Comparison of ENCODE assay signal across 10 cellular contexts in the genomic region with DNA sequence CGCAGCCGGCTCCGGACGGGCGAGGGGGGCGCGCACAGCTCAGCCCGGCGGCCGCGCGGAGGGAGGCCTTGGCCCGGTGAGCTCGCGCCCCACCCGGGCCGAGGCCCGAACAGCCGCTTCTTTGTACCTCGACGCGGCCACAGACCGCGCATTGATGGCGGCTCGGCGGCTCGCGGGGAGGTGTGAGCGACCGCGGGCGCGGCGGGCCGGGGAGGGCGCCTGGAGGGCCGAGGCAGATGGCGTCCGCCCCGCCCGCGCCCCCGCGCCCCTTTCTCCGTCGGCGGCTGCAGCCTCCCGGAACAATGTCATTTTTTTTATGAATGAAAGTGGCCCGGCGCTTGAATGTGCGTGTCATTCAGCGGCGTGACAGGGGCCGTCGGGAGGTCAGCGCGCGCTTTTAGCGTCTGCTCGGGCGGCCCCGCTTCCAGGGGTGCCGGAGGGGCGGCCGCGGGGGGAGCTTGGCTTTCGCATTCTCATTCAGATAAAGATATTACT. TPM values are rescaled to one million over a fixed set of nuclear protein-coding genes. Genes with fewer than 3 reads are reported as not detected.
A peak's percentile ranks its signal among the peaks of the same experiment; 100 is the strongest.
DNase-seq lines count a peak whose midpoint lies in the region; ATAC-seq, FAIRE-seq and TF ChIP-seq lines count a peak whose summit lies in the region.
"Had no signal": no experiment of that assay in that cellular context is flagged by ENCODE, and none has a peak within 500 bp of the region (broad histone marks: within the 10 kb centered on the region; RNA-seq: fewer than 3 reads in every experiment).

No MANE protein-coding gene starts in this region.

- H3K4me1 Mint-ChIP-seq in activated T-cell treated with anti-CD3 and anti-CD28 coated beads, Interleukin-2, amount 50 U/mL, for 72 hours (ENCODE audit: low read depth), result no peaks in the 10 kb centered on the region
- no peaks in the 10 kb centered on the region for H3K4me1 Mint-ChIP-seq in astrocyte (ENCODE audit: low read depth, unreplicated experiment)

- CTCF ChIA-PET in OCI-LY7 (lab: Charles Lee; ENCODE audit: unreplicated experiment), result no interaction called here

- H3K4me3 Mint-ChIP-seq in activated T-cell treated with anti-CD3 and anti-CD28 coated beads, Interleukin-2, amount 50 U/mL, for 72 hours, result peak overlapping the region; percentile 39 to 48
- H3K4me3 Mint-ChIP-seq in astrocyte (ENCODE audit: unreplicated experiment), result no peak overlapping the region
- H3K4me3 Mint-ChIP-seq: activated naive CD8-positive, alpha-beta T cell treated with anti-CD3 and anti-CD28 coated beads, Interleukin-2, amount 50 U/mL, for 24 hours had no signal

- no peak for ATAC-seq in activated T-cell treated with anti-CD3 and anti-CD28 coated beads, Interleukin-2, amount 50 U/mL, for 72 hours (replicated peaks in 1 of 2)
- ATAC-seq: activated naive CD8-positive, alpha-beta T cell treated with anti-CD3 and anti-CD28 coated beads, Interleukin-2, amount 50 U/mL, for 24 hours had no signal

- H3K9me2 ChIP-seq in OCI-LY7 (ENCODE audit: insufficient read depth, low read length), result no peaks in the 10 kb centered on the region

- no peak overlapping the region for H3K27ac ChIP-seq in astrocyte (ENCODE audit: low read depth, low read length)
- H3K27ac ChIP-seq in tibial artery, result no peak overlapping the region
- H3K27ac ChIP-seq in OCI-LY7 (ENCODE audit: low read depth, low read length, poor library complexity, severe bottlenecking), result no peak overlapping the region
- no peak overlapping the region for H3K27ac ChIP-seq in adrenal gland

- DNase-seq in activated T-cell treated with anti-CD3 and anti-CD28 coated beads, Interleukin-2, amount 50 U/mL, for 72 hours, result no peak
- DNase-seq in activated T-cell treated with anti-CD3 and anti-CD28 coated beads for 4 hours, result no peak
- no peak for DNase-seq in astrocyte (ENCODE audit: low read depth)
- DNase-seq in lower leg skin (ENCODE audit: low spot score in 2 of 2), result no peak
- no peak for DNase-seq in tibial artery
- no peak for DNase-seq in NCI-H446 treated with DMSO at 0.1 percent for 48 hours (lab: John Stamatoyannopoulos, UW)
- no peak for DNase-seq in OCI-LY7 (ENCODE audit: low spot score)
- no peak for DNase-seq in adrenal gland
- DNase-seq: activated naive CD8-positive, alpha-beta T cell treated with anti-CD3 and anti-CD28 coated beads, Interleukin-2, amount 50 U/mL, for 24 hours had no signal

- H3K27ac Mint-ChIP-seq in activated T-cell treated with anti-CD3 and anti-CD28 coated beads, Interleukin-2, amount 50 U/mL, for 72 hours, result no peak overlapping the region
- H3K27ac Mint-ChIP-seq in astrocyte (ENCODE audit: unreplicated experiment), result no peak overlapping the region
- H3K27ac Mint-ChIP-seq: activated naive CD8-positive, alpha-beta T cell treated with anti-CD3 and anti-CD28 coated beads, Interleukin-2, amount 50 U/mL, for 24 hours; CD14-positive monocyte had no signal

- FAIRE-seq in astrocyte (lab: Jason Lieb, UNC), result no peak

- POLR2A ChIA-PET in OCI-LY7 (lab: Charles Lee), result no interaction called here

- H3K9ac ChIP-seq in astrocyte (ENCODE audit: low read length), result no peak overlapping the region

- H3K36me3 ChIP-seq in astrocyte (ENCODE audit: insufficient read depth, low read length), result no peaks in the 10 kb centered on the region
- no peaks in the 10 kb centered on the region for H3K36me3 ChIP-seq in tibial artery
- no peaks in the 10 kb centered on the region for H3K36me3 ChIP-seq in OCI-LY7 (ENCODE audit: insufficient read depth, low read length)
- no peaks in the 10 kb centered on the region for H3K36me3 ChIP-seq in adrenal gland (replicated peaks in 1 of 2)

- TF ChIP-seq CTCF in astrocyte (IDR thresholded peaks at IDR 0.05; ENCODE audit: insufficient read depth, low read depth, low read length) (no peak), lower leg skin (IDR thresholded peaks at IDR 0.05) (no peak), tibial artery (IDR thresholded peaks at IDR 0.05) (no peak), OCI-LY7 (conservative IDR thresholded peaks at IDR 0.05; ENCODE audit: low read length) (no peak), adrenal gland (IDR thresholded peaks at IDR 0.05) (no peak)

- 2% methylated on average over 23 to 28 of the region's 68 CpGs for WGBS in lower leg skin, 2 donors
- WGBS in adrenal gland, 4 donors, result 1 to 5% (median 2%) methylated on average over 22 to 68 of the region's 68 CpGs

- H3K4me1 ChIP-seq in astrocyte (ENCODE audit: insufficient read depth, low read length), result no peaks in the 10 kb centered on the region
- peaks cover 0 to 24% (median 17%) of the 10 kb centered on the region in 4 donors for H3K4me1 ChIP-seq in tibial artery
- H3K4me1 ChIP-seq in OCI-LY7 (ENCODE audit: insufficient read depth, low read length, poor library complexity, severe bottlenecking), result no peaks in the 10 kb centered on the region
- H3K4me1 ChIP-seq in adrenal gland (replicated peaks in 1 of 2), result peaks cover 13 to 16% of the 10 kb centered on the region in 2 donors

- TF ChIP-seq POLR2A in lower leg skin (IDR thresholded peaks at IDR 0.05) (no peak), adrenal gland (IDR thresholded peaks at IDR 0.05) (no peak)

- intact Hi-C loops in lower leg skin (cut with DNase I; ENCODE audit: low total_unique reads), result no loop called here
- intact Hi-C loops in tibial artery (cut with DNase I; ENCODE audit: low total_unique reads), result loop anchor here (5.0 kb wide), 1 partner anchor 697 kb away; no protein-coding TSS in a partner anchor
- intact Hi-C loops in OCI-LY7 (cut with micrococcal nuclease; ENCODE audit: unreplicated experiment), result no loop called here
- intact Hi-C loops in adrenal gland (cut with DNase I), result no loop called here

- H3K79me2 ChIP-seq in astrocyte (ENCODE audit: insufficient read depth, low read length) (no peaks in the 10 kb centered on the region), OCI-LY7 (ENCODE audit: insufficient read depth, low read depth, low read length) (no peaks in the 10 kb centered on the region)

- no peaks in the 10 kb centered on the region for H3K36me3 Mint-ChIP-seq in activated T-cell treated with anti-CD3 and anti-CD28 coated beads, Interleukin-2, amount 50 U/mL, for 72 hours (ENCODE audit: insufficient read depth in 2 of 2)
- H3K36me3 Mint-ChIP-seq in astrocyte (ENCODE audit: low read depth, unreplicated experiment), result no peaks in the 10 kb centered on the region
- H3K36me3 Mint-ChIP-seq: CD14-positive monocyte had no signal

- no peak overlapping the region for H2AFZ ChIP-seq in astrocyte (ENCODE audit: low read depth, low read length)
- H2AFZ ChIP-seq in OCI-LY7 (ENCODE audit: low read length), result no peak overlapping the region

- no peaks in the 10 kb centered on the region for H3K9me3 Mint-ChIP-seq in activated T-cell treated with anti-CD3 and anti-CD28 coated beads, Interleukin-2, amount 50 U/mL, for 72 hours
- no peaks in the 10 kb centered on the region for H3K9me3 Mint-ChIP-seq in astrocyte (ENCODE audit: unreplicated experiment)
- H3K9me3 Mint-ChIP-seq: activated naive CD8-positive, alpha-beta T cell treated with anti-CD3 and anti-CD28 coated beads, Interleukin-2, amount 50 U/mL, for 24 hours had no signal

- H4K20me1 ChIP-seq in astrocyte (ENCODE audit: insufficient read depth, low read length) (peaks cover 10% of the 10 kb centered on the region), OCI-LY7 (ENCODE audit: insufficient read depth, low read length) (no peaks in the 10 kb centered on the region)

- no peaks in the 10 kb centered on the region for H3K9me3 ChIP-seq in astrocyte (ENCODE audit: insufficient read depth, low read depth, low read length)
- no peaks in the 10 kb centered on the region for H3K9me3 ChIP-seq in tibial artery
- no peaks in the 10 kb centered on the region for H3K9me3 ChIP-seq in OCI-LY7 (ENCODE audit: low read length)
- H3K9me3 ChIP-seq in adrenal gland (replicated peaks in 1 of 3), result no peaks in the 10 kb centered on the region

- H3K4me2 ChIP-seq in astrocyte (ENCODE audit: low read length) (peak overlapping the region; percentile 82), OCI-LY7 (ENCODE audit: low read length) (no peak overlapping the region)

- peaks cover 11% of the 10 kb centered on the region for H3K27me3 Mint-ChIP-seq in activated T-cell treated with anti-CD3 and anti-CD28 coated beads, Interleukin-2, amount 50 U/mL, for 72 hours (ENCODE audit: low read depth)
- H3K27me3 Mint-ChIP-seq in astrocyte (ENCODE audit: low read depth, unreplicated experiment), result peaks cover 28% of the 10 kb centered on the region

- H3K27me3 ChIP-seq in astrocyte (ENCODE audit: insufficient read depth, low read length), result peaks cover 16% of the 10 kb centered on the region
- peaks cover 0 to 80% of the 10 kb centered on the region in 2 donors for H3K27me3 ChIP-seq in tibial artery
- H3K27me3 ChIP-seq in adrenal gland, result peaks cover 33% of the 10 kb centered on the region

- BruUV-seq in OCI-LY7 (replicated peaks; lab: Mats Ljungman, UMichigan), result no TSS peak

- no peak overlapping the region for H3K4me3 ChIP-seq in astrocyte (ENCODE audit: insufficient read depth, low read depth, low read length)
- H3K4me3 ChIP-seq in lower leg skin (ENCODE audit: low read depth, poor library complexity, severe bottlenecking), result peak overlapping the region; percentile 23
- peak overlapping the region; percentile 44 to 58 for H3K4me3 ChIP-seq in tibial artery
- no peak overlapping the region for H3K4me3 ChIP-seq in OCI-LY7 (ENCODE audit: low read depth, low read length, poor library complexity, severe bottlenecking)
- peak overlapping the region in 1 of 4 donors; percentile 65 for H3K4me3 ChIP-seq in adrenal gland

RNA-seq across cellular contexts. Expression of a gene that starts 1.8 kb away (rescaled TPM):
- under 1 TPM in 1 of 2 donors, not detected in 1; 0.36 TPM for total RNA-seq in activated T-cell treated with anti-CD3 and anti-CD28 coated beads, Interleukin-2, amount 50 U/mL, for 72 hours
- total RNA-seq in astrocyte, result 3.6 and 3.9 TPM in 2 replicates
- 100 to 1,000 TPM; 438 to 805 (median 489) TPM for total RNA-seq in lower leg skin
- total RNA-seq in OCI-LY7 (2014; rRNA removed; shearing (Covaris generic)), result not detected in 2 replicates
- not detected in 2 replicates for total RNA-seq in OCI-LY7 (2022)
- total RNA-seq in adrenal gland, result 1 to 10 TPM in 6 of 8 donors, under 1 TPM in 2; 0.78 to 4.4 (median 1.9) TPM
- polyA plus RNA-seq in adrenal gland, result 1 to 10 TPM in 2 of 3 donors, under 1 TPM in 1; 0.11 to 4.7 (median 2.1) TPM
- polyA plus RNA-seq: CD14-positive monocyte had no signal

Comparison
In these comparisons a context has a peak if more than half of its experiments do, and no peak if none do; other contexts are left out.
1. H3K4me3 ChIP-seq: peak in lower leg skin (single experiment) and tibial artery (2 of 2); none in astrocyte (single experiment) and OCI-LY7 (single experiment).
2. RNA of a gene that starts 1.8 kb away (total RNA-seq): 438 to 805 TPM in lower leg skin; 3.6 to 3.9 TPM in astrocyte, 0.78 to 4.4 TPM in adrenal gland, 0.36 TPM in activated T-cell treated with anti-CD3 and anti-CD28 coated beads, Interleukin-2, amount 50 U/mL, for 72 hours and not detected in OCI-LY7; every median in the first group is over 10 times any median in the second.